In the genomic region with DNA sequence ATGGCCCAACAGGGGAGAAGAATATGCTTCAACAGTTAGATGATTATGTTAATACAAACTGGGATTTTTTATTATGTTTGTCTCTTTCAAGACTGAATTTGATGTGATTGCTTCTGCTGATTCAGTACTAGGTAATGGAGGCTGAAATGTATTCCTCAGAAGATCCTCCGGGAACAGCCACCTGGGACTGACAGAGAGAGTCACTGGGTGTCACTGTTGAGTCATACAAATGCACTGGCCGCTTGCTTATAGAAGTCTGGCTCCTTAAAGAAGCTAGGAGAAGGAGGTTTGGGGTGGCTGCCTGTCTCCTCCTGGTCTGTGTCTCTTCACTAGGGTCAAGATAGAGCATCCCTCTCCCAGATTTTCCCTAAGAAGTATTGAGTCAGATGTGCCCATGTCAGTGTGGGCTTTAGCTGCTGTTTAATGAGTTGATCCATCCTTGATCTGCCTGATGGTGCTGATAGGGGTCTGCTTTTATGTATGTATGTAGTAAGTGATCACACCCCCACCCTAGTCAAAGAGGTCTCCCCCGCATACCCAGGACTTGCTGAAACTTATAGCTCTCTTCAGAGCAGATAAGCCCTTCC, we compare ENCODE assay signal across 8 cellular contexts.
DNase-seq lines count a peak whose midpoint lies in the region; ATAC-seq and TF ChIP-seq lines count a peak whose summit lies in the region.

No MANE protein-coding gene starts in this region.

- H3K4me3 ChIP-seq in BJ (ENCODE audit: low read depth, low read length) (no peak overlapping the region), SJSA1 (no peak overlapping the region), right cardiac atrium (ENCODE audit: low read length) (no peak overlapping the region), testis (no peak overlapping the region), lower leg skin (ENCODE audit: low read depth, poor library complexity, severe bottlenecking) (no peak overlapping the region), uterus (no peak overlapping the region)

- TF ChIP-seq EP300 in Ishikawa (IDR thresholded peaks at IDR 0.05; ENCODE audit: borderline replicate concordance): no peak

- CTCF ChIA-PET in BJ (lab: Yijun Ruan, JAX): interaction anchor here (0.7 kb wide), 1 partner anchor 486 kb away, joined by 3 read pairs; no protein-coding TSS in a partner anchor

- peak; percentile 28; the same call in 1 of the 2 replicates for TF ChIP-seq CTCF in BJ (IDR thresholded peaks at IDR 0.05; ENCODE audit: insufficient read depth, low read depth, low read length)
- no peak for TF ChIP-seq CTCF in testis (IDR thresholded peaks at IDR 0.05)
- no peak for TF ChIP-seq CTCF in lower leg skin (IDR thresholded peaks at IDR 0.05)
- TF ChIP-seq CTCF in uterus (IDR thresholded peaks at IDR 0.05): no peak

- DNase-seq in BJ (ENCODE audit: low read depth) (no peak), SJSA1 (ENCODE audit: low read depth in 1 of 2, low spot score in 2 of 2) (peak; percentile 33 to 42), right cardiac atrium (no peak), testis (peak; percentile 59), lower leg skin (ENCODE audit: low spot score in 2 of 2) (no peak), uterus (no peak)

- no peak overlapping the region for H3K27ac ChIP-seq in SJSA1
- no peak overlapping the region for H3K27ac ChIP-seq in right cardiac atrium (ENCODE audit: low read length)
- no peak overlapping the region for H3K27ac ChIP-seq in testis
- H3K27ac ChIP-seq in uterus: no peak overlapping the region

- ATAC-seq in right cardiac atrium (peak; percentile 26 to 64), GM18861 (IDR thresholded peaks at IDR 0.05; ENCODE audit: unreplicated experiment) (no peak)

- H3K27me3 ChIP-seq in BJ (ENCODE audit: control insufficient read depth, insufficient read depth, low read length) (no peaks in the 10 kb centered on the region), SJSA1 (replicated peaks) (no peaks in the 10 kb centered on the region), right cardiac atrium (ENCODE audit: control insufficient read depth, insufficient read depth) (no peaks in the 10 kb centered on the region), testis (no peaks in the 10 kb centered on the region), uterus (no peaks in the 10 kb centered on the region)

- intact Hi-C loops in right cardiac atrium (cut with DNase I) (loop anchor here in 1 of 4 donors (5.0 kb wide), 1 partner anchor 686 kb away; no protein-coding TSS in a partner anchor), testis (cut with DNase I; ENCODE audit: low total_unique reads) (no loop called here), lower leg skin (cut with DNase I; ENCODE audit: low total_unique reads) (no loop called here), uterus (cut with DNase I; ENCODE audit: low total_unique reads) (no loop called here)

- H3K4me1 ChIP-seq in SJSA1 (replicated peaks): no peaks in the 10 kb centered on the region
- H3K4me1 ChIP-seq in right cardiac atrium (ENCODE audit: control insufficient read depth, insufficient read depth, low read length): no peaks in the 10 kb centered on the region
- no peaks in the 10 kb centered on the region for H3K4me1 ChIP-seq in testis
- H3K4me1 ChIP-seq in uterus: no peaks in the 10 kb centered on the region

- POLR2A ChIA-PET in BJ (lab: Charles Lee): no interaction called here

- TF ChIP-seq POLR2A in testis (IDR thresholded peaks at IDR 0.05) (no peak), lower leg skin (IDR thresholded peaks at IDR 0.05) (no peak), uterus (IDR thresholded peaks at IDR 0.05) (no peak)

- H3K36me3 ChIP-seq in BJ (ENCODE audit: control insufficient read depth, insufficient read depth, low read length): no peaks in the 10 kb centered on the region
- H3K36me3 ChIP-seq in SJSA1: no peaks in the 10 kb centered on the region
- no peaks in the 10 kb centered on the region for H3K36me3 ChIP-seq in testis (ENCODE audit: low read depth, missing control alignments)
- H3K36me3 ChIP-seq in uterus: no peaks in the 10 kb centered on the region

- H3K9me3 ChIP-seq in SJSA1 (replicated peaks) (no peaks in the 10 kb centered on the region), right cardiac atrium (ENCODE audit: control insufficient read depth, low read length) (no peaks in the 10 kb centered on the region), testis (no peaks in the 10 kb centered on the region), uterus (no peaks in the 10 kb centered on the region)

- TF ChIP-seq RAD21 in Ishikawa (IDR thresholded peaks at IDR 0.05; ENCODE audit: low read depth): peak; percentile 71

- WGBS in right cardiac atrium: 21% methylated on average over 3 of the region's 3 CpGs
- 25 to 34% methylated on average over 3 of the region's 3 CpGs for WGBS in testis, 2 donors
- WGBS in lower leg skin, 2 donors: 11 to 13% methylated on average over 3 of the region's 3 CpGs

TF ChIP-seq in Ishikawa, 13 proteins besides CTCF, POLR2A, EP300 and RAD21:
- TF ChIP-seq, protein P1, sequence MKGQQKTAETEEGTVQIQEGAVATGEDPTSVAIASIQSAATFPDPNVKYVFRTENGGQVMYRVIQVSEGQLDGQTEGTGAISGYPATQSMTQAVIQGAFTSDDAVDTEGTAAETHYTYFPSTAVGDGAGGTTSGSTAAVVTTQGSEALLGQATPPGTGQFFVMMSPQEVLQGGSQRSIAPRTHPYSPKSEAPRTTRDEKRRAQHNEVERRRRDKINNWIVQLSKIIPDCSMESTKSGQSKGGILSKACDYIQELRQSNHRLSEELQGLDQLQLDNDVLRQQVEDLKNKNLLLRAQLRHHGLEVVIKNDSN (IDR thresholded peaks at IDR 0.05): no peak
- no peak for TF ChIP-seq YY1 (IDR thresholded peaks at IDR 0.05; ENCODE audit: low read depth)
- TF ChIP-seq EGR1 (IDR thresholded peaks at IDR 0.05): no peak
- TF ChIP-seq FOXM1 (IDR thresholded peaks at IDR 0.05; ENCODE audit: borderline replicate concordance, low read depth): no peak
- TF ChIP-seq, protein P2, sequence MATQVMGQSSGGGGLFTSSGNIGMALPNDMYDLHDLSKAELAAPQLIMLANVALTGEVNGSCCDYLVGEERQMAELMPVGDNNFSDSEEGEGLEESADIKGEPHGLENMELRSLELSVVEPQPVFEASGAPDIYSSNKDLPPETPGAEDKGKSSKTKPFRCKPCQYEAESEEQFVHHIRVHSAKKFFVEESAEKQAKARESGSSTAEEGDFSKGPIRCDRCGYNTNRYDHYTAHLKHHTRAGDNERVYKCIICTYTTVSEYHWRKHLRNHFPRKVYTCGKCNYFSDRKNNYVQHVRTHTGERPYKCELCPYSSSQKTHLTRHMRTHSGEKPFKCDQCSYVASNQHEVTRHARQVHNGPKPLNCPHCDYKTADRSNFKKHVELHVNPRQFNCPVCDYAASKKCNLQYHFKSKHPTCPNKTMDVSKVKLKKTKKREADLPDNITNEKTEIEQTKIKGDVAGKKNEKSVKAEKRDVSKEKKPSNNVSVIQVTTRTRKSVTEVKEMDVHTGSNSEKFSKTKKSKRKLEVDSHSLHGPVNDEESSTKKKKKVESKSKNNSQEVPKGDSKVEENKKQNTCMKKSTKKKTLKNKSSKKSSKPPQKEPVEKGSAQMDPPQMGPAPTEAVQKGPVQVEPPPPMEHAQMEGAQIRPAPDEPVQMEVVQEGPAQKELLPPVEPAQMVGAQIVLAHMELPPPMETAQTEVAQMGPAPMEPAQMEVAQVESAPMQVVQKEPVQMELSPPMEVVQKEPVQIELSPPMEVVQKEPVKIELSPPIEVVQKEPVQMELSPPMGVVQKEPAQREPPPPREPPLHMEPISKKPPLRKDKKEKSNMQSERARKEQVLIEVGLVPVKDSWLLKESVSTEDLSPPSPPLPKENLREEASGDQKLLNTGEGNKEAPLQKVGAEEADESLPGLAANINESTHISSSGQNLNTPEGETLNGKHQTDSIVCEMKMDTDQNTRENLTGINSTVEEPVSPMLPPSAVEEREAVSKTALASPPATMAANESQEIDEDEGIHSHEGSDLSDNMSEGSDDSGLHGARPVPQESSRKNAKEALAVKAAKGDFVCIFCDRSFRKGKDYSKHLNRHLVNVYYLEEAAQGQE (IDR thresholded peaks at IDR 0.05; ENCODE audit: low read depth): no peak
- TF ChIP-seq NFIC (IDR thresholded peaks at IDR 0.05): no peak
- no peak for TF ChIP-seq TAF1 (IDR thresholded peaks at IDR 0.05; ENCODE audit: low read depth)

Comparison
In these comparisons a context has a peak if more than half of its experiments do, and no peak if none do; other contexts are left out.
1. DNase-seq: peak in SJSA1 (2 of 2) and testis (single experiment); none in BJ (single experiment), right cardiac atrium (0 of 3), lower leg skin (0 of 2) and uterus (0 of 2).